8 cellular contexts compared by ENCODE assay signal in genomic region chr12:25251749-25252148, GRCh38. TPM values are rescaled to one million over a fixed set of nuclear protein-coding genes. Genes with fewer than 3 reads are reported as not detected.
DNase-seq lines count a peak whose midpoint lies in the region; ATAC-seq and TF ChIP-seq lines count a peak whose summit lies in the region.

No MANE protein-coding gene starts in this region.

- TF ChIP-seq CTCF in H9 (conservative IDR thresholded peaks at IDR 0.05) (no peak), WERI-Rb-1 (IDR thresholded peaks at IDR 0.05; ENCODE audit: low read depth, low read length) (no peak), glutamatergic neuron (IDR thresholded peaks at IDR 0.05; ENCODE audit: partially characterized antibody, unreplicated experiment) (no peak)

- H3K27ac ChIP-seq in H9 (ENCODE audit: insufficient read length, low read depth, low read length) (no peak overlapping the region), WERI-Rb-1 (peak overlapping the region; percentile 92)

- peaks cover 0 to 11% (median 7%) of the 10 kb centered on the region in 3 experiments; a peak in 4 of 7 replicates for H3K36me3 Mint-ChIP-seq in H9 (ENCODE audit: insufficient read depth in 1 of 3, low read depth in 3 of 3)
- peaks cover 5% of the 10 kb centered on the region for H3K36me3 Mint-ChIP-seq in glutamatergic neuron (ENCODE audit: unreplicated experiment)

- H2BK120ac ChIP-seq in H9 (ENCODE audit: low read depth, low read length, poor library complexity, severe bottlenecking) = no peak overlapping the region

- H3K79me2 ChIP-seq in H9 (ENCODE audit: insufficient read depth, low read length) = peaks cover 8% of the 10 kb centered on the region; the same call in 1 of the 2 replicates

- H3K79me1 ChIP-seq in H9 (ENCODE audit: insufficient read depth, low read depth, low read length, poor library complexity, severe bottlenecking) = no peaks in the 10 kb centered on the region

- H3K9me3 ChIP-seq in H9 (ENCODE audit: control insufficient read depth, low read depth, low read length) (no peaks in the 10 kb centered on the region), WERI-Rb-1 (ENCODE audit: severe bottlenecking) (no peaks in the 10 kb centered on the region)

- H3K4me1 Mint-ChIP-seq in H9 (peaks cover 30 to 41% of the 10 kb centered on the region in 2 experiments), glutamatergic neuron (ENCODE audit: low read depth, unreplicated experiment) (peaks cover 17% of the 10 kb centered on the region)

- DNase-seq in H9 = no peak
- no peak for DNase-seq in WERI-Rb-1
- no peak for DNase-seq in glutamatergic neuron
- DNase-seq in skeletal muscle cell (ENCODE audit: low read depth) = no peak
- no peak for DNase-seq in SW 1271 (lab: John Stamatoyannopoulos, UW)
- DNase-seq in iPS-NIHi11 (ENCODE audit: low spot score) = no peak
- no peak for DNase-seq in NCI-H2107 (lab: John Stamatoyannopoulos, UW)

- no peaks in the 10 kb centered on the region for H4K20me1 ChIP-seq in H9 (ENCODE audit: control insufficient read depth, insufficient read depth, insufficient read length)

- no peak overlapping the region for H4K5ac ChIP-seq in H9 (ENCODE audit: insufficient read length, low read depth, low read length)

- H3K9me3 Mint-ChIP-seq in H9 = no peaks in the 10 kb centered on the region
- peaks cover 2% of the 10 kb centered on the region for H3K9me3 Mint-ChIP-seq in glutamatergic neuron (ENCODE audit: unreplicated experiment)

- no CpG with 5 or more reads among the region's 5 CpGs for WGBS in H9 (ENCODE audit: extremely low coverage, insufficient read length, low lambda C conversion rate)

- H3K27me3 ChIP-seq in H9 (ENCODE audit: insufficient read depth, low read length) (no peaks in the 10 kb centered on the region), WERI-Rb-1 (ENCODE audit: insufficient read depth, low read depth, severe bottlenecking) (no peaks in the 10 kb centered on the region)

- H3K4me2 ChIP-seq in H9 (ENCODE audit: insufficient read depth, insufficient read length, low read length) = peak overlapping the region; percentile 58

- H3K4me3 Mint-ChIP-seq in H9 (peak overlapping the region; percentile 88 to 97), glutamatergic neuron (ENCODE audit: unreplicated experiment) (peak overlapping the region; percentile 80)

- H3K27me3 Mint-ChIP-seq in H9 (ENCODE audit: low read depth) = peaks cover 22% of the 10 kb centered on the region
- H3K27me3 Mint-ChIP-seq in glutamatergic neuron (ENCODE audit: unreplicated experiment) = peaks cover 9% of the 10 kb centered on the region

- no peak for ATAC-seq in GM19023 (IDR thresholded peaks at IDR 0.05; ENCODE audit: unreplicated experiment)

- no peak overlapping the region for H3K9ac ChIP-seq in H9 (ENCODE audit: extremely low read depth, insufficient read length, low read length)

- peak overlapping the region in 2 of 3 experiments; percentile 35 to 73; a peak in 5 of 7 replicates for H3K27ac Mint-ChIP-seq in H9
- peak overlapping the region; percentile 62 for H3K27ac Mint-ChIP-seq in glutamatergic neuron (ENCODE audit: unreplicated experiment)

- H2BK12ac ChIP-seq in H9 (ENCODE audit: insufficient read length, low read depth, low read length) = no peak overlapping the region

- H3T11ph ChIP-seq in H9 (ENCODE audit: low read length) = no peak overlapping the region

- no peak overlapping the region for H4K91ac ChIP-seq in H9 (ENCODE audit: insufficient read length, low read depth, low read length)

- no peak overlapping the region for H3K18ac ChIP-seq in H9 (ENCODE audit: insufficient read length, low read depth, low read length)

- H3K4me3 ChIP-seq in WERI-Rb-1 (ENCODE audit: low read depth, low read length) = peak overlapping the region; percentile 59
- H3K4me3 ChIP-seq in skeletal muscle cell (ENCODE audit: low read depth, low read length) = peak overlapping the region; percentile 63

- no peak overlapping the region for H2BK5ac ChIP-seq in H9 (ENCODE audit: insufficient read length, low read length)

- no peak overlapping the region for H4K8ac ChIP-seq in H9 (replicated peaks; ENCODE audit: insufficient read length, low read depth, low read length)

- no peak overlapping the region for H3K4ac ChIP-seq in H9 (ENCODE audit: low read depth, low read length)

- H2BK15ac ChIP-seq in H9 (ENCODE audit: low read depth, low read length) = no peak overlapping the region

- H2AK5ac ChIP-seq in H9 (ENCODE audit: insufficient read length, low read length) = no peak overlapping the region

- no peaks in the 10 kb centered on the region; the same call in 1 of the 2 replicates for H3K36me3 ChIP-seq in WERI-Rb-1

- H2BK20ac ChIP-seq in H9 (ENCODE audit: low read depth, low read length, poor library complexity, severe bottlenecking) = no peak overlapping the region

- H2AFZ ChIP-seq in H9 (ENCODE audit: low read length) = no peak overlapping the region

- H3K14ac ChIP-seq in H9 (ENCODE audit: insufficient read depth, low read length) = no peak overlapping the region

- H3K23me2 ChIP-seq in H9 (ENCODE audit: insufficient read length, low read depth, low read length, poor library complexity, severe bottlenecking) = peaks cover 4% of the 10 kb centered on the region

- peaks cover 7% of the 10 kb centered on the region for H3K4me1 ChIP-seq in H9 (ENCODE audit: insufficient read depth, low read length)

- no peak overlapping the region for H3K23ac ChIP-seq in H9 (ENCODE audit: insufficient read length, low read depth, low read length)

- H3K56ac ChIP-seq in H9 (ENCODE audit: insufficient read length, low read depth, low read length) = no peak overlapping the region

RNA-seq across cellular contexts. Expression of gene KRAS, which starts 1.0 kb away (rescaled TPM):
- total RNA-seq in H9 (2021) = 46.3 and 47.5 TPM in 2 replicates
- total RNA-seq in glutamatergic neuron (ENCODE audit: unreplicated experiment) = 42.6 TPM

RNA-seq across cellular contexts. Expression of gene ETFRF1, which starts 56.7 kb away (rescaled TPM):
- 7.6 and 8.7 TPM in 2 replicates for total RNA-seq in H9 (2021)
- 14.9 TPM for total RNA-seq in glutamatergic neuron (ENCODE audit: unreplicated experiment)

RNA-seq across cellular contexts. Expression of gene DNAI7, which starts 56.8 kb away (rescaled TPM):
- not detected in 2 replicates for total RNA-seq in H9 (2021)
- 0.76 TPM for total RNA-seq in glutamatergic neuron (ENCODE audit: unreplicated experiment)
